1 cellular context compared by ENCODE assay signal in the genomic region with DNA sequence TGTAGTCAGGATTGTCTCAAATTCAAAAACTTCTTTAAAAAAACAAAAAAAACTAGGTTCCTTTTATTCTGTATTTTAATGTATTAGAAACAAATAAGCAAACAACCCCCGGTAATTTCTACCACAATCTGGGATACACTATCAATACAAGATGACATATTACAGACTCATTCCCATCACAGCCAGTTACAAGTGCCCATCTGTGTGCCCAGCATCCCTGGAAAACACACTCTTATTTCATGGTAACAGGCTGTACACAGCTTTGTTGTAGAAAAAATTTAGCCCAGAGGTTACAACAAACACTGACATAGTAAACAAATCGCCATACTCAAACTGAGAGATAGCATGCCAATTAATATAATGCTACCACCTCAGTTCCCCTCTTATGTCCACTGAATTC.
TF ChIP-seq lines count a peak whose summit lies in the region.

No MANE protein-coding gene starts in this region.

TF ChIP-seq in GM23338, 12 proteins besides CTCF, POLR2A, EP300 and RAD21 (continued from another document):
- TF ChIP-seq, protein P1, sequence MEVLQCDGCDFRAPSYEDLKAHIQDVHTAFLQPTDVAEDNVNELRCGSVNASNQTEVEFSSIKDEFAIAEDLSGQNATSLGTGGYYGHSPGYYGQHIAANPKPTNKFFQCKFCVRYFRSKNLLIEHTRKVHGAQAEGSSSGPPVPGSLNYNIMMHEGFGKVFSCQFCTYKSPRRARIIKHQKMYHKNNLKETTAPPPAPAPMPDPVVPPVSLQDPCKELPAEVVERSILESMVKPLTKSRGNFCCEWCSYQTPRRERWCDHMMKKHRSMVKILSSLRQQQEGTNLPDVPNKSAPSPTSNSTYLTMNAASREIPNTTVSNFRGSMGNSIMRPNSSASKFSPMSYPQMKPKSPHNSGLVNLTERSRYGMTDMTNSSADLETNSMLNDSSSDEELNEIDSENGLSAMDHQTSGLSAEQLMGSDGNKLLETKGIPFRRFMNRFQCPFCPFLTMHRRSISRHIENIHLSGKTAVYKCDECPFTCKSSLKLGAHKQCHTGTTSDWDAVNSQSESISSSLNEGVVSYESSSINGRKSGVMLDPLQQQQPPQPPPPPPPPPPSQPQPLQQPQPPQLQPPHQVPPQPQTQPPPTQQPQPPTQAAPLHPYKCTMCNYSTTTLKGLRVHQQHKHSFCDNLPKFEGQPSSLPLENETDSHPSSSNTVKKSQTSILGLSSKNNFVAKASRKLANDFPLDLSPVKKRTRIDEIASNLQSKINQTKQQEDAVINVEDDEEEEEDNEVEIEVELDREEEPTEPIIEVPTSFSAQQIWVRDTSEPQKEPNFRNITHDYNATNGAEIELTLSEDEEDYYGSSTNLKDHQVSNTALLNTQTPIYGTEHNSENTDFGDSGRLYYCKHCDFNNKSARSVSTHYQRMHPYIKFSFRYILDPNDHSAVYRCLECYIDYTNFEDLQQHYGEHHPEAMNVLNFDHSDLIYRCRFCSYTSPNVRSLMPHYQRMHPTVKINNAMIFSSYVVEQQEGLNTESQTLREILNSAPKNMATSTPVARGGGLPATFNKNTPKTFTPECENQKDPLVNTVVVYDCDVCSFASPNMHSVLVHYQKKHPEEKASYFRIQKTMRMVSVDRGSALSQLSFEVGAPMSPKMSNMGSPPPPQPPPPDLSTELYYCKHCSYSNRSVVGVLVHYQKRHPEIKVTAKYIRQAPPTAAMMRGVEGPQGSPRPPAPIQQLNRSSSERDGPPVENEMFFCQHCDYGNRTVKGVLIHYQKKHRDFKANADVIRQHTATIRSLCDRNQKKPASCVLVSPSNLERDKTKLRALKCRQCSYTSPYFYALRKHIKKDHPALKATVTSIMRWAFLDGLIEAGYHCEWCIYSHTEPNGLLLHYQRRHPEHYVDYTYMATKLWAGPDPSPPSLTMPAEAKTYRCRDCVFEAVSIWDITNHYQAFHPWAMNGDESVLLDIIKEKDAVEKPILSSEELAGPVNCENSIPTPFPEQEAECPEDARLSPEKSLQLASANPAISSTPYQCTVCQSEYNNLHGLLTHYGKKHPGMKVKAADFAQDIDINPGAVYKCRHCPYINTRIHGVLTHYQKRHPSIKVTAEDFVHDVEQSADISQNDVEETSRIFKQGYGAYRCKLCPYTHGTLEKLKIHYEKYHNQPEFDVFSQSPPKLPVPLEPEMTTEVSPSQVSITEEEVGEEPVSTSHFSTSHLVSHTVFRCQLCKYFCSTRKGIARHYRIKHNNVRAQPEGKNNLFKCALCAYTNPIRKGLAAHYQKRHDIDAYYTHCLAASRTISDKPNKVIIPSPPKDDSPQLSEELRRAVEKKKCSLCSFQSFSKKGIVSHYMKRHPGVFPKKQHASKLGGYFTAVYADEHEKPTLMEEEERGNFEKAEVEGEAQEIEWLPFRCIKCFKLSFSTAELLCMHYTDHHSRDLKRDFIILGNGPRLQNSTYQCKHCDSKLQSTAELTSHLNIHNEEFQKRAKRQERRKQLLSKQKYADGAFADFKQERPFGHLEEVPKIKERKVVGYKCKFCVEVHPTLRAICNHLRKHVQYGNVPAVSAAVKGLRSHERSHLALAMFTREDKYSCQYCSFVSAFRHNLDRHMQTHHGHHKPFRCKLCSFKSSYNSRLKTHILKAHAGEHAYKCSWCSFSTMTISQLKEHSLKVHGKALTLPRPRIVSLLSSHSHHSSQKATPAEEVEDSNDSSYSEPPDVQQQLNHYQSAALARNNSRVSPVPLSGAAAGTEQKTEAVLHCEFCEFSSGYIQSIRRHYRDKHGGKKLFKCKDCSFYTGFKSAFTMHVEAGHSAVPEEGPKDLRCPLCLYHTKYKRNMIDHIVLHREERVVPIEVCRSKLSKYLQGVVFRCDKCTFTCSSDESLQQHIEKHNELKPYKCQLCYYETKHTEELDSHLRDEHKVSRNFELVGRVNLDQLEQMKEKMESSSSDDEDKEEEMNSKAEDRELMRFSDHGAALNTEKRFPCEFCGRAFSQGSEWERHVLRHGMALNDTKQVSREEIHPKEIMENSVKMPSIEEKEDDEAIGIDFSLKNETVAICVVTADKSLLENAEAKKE (CRISPR knock-in tag; IDR thresholded peaks at IDR 0.05), result no peak
- TF ChIP-seq ZNF114 (CRISPR knock-in tag; IDR thresholded peaks at IDR 0.05) (no peak), STAT1 (IDR thresholded peaks at IDR 0.05; ENCODE audit: unreplicated experiment) (no peak), CREB1 (CRISPR knock-in tag; IDR thresholded peaks at IDR 0.05; ENCODE audit: low read depth) (no peak)
